ENCODE assay signal across 9 cellular contexts in the genomic region with DNA sequence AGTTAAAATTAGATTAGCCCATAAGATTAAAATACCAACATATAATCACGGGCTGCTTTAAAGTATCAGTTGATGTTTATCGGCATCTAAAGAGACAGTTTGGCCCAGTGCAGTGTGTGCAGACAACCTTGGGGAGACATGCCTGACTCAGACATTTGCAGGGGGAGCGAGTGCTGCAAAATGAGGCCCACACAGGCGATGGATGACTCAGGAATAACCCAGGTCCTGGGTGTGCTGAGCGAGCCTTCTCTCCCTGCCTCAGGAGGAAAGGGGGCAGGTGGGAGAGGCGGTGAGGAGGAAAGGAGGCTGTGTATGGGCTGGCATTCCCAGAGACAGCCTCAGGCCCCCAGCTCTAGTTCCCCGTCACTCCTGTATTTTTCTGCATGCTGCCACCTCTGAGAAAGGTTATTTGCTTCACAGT. TPM values are rescaled to one million over a fixed set of nuclear protein-coding genes. Genes with fewer than 3 reads are reported as not detected.
DNase-seq lines count a peak whose midpoint lies in the region; ATAC-seq and TF ChIP-seq lines count a peak whose summit lies in the region.
"Had no signal": no experiment of that assay in that cellular context is flagged by ENCODE, and none has a peak within 500 bp of the region (broad histone marks: within the 10 kb centered on the region; RNA-seq: fewer than 3 reads in every experiment).

No MANE protein-coding gene starts in this region.

- H3K4me3 ChIP-seq in colonic mucosa: no peak overlapping the region
- peak overlapping the region in 1 of 2 donors; percentile 10 for H3K4me3 ChIP-seq in muscle layer of colon (ENCODE audit: low read depth in 1 of 2, low read length in 2 of 2)

- H3K9ac ChIP-seq in colonic mucosa (ENCODE audit: low read depth in 2 of 2, low read length in 2 of 2): no peak overlapping the region
- H3K9ac ChIP-seq in muscle layer of colon (ENCODE audit: low read length): peak overlapping the region; percentile 36

- H3K27me3 ChIP-seq in colonic mucosa (no peaks in the 10 kb centered on the region), muscle layer of colon (ENCODE audit: control insufficient read depth in 1 of 2, insufficient read depth in 2 of 2, low read length in 2 of 2) (no peaks in the 10 kb centered on the region)

- H3K36me3 ChIP-seq in colonic mucosa (no peaks in the 10 kb centered on the region), muscle layer of colon (ENCODE audit: insufficient read depth, low read length) (peaks cover 3% of the 10 kb centered on the region)

- no peak for ATAC-seq in HG03139 (IDR thresholded peaks at IDR 0.05; ENCODE audit: unreplicated experiment)

- no peaks in the 10 kb centered on the region for H3K9me3 ChIP-seq in colonic mucosa
- no peaks in the 10 kb centered on the region for H3K9me3 ChIP-seq in muscle layer of colon (ENCODE audit: low read length)

- H3K4me1 ChIP-seq in colonic mucosa (peaks cover 20% of the 10 kb centered on the region), muscle layer of colon (ENCODE audit: insufficient read depth, low read length) (peaks cover 83% of the 10 kb centered on the region)

- H3K27ac ChIP-seq in colonic mucosa (peak overlapping the region; percentile 65), muscle layer of colon (ENCODE audit: low read depth, low read length) (peak overlapping the region; percentile 86)

- intact Hi-C loops in colonic mucosa (cut with DNase I): no loop called here

- DNase-seq in stimulated activated CD4-positive, alpha-beta T cell treated with anti-CD3 and anti-CD28 coated beads, Interleukin-1b, Interleukin-23, amount 100 ng/mL, for 48 hours: peak; percentile 23
- DNase-seq in stimulated activated CD4-positive, alpha-beta T cell treated with anti-CD3 and anti-CD28 coated beads, Interleukin-2, amount 100 ng/mL, for 48 hours: no peak
- DNase-seq in colonic mucosa (no peak), NCI-H2081 treated with DMSO at 0.1 percent for 48 hours (lab: John Stamatoyannopoulos, UW) (no peak), NCI-H526 treated with DMSO at 0.1 percent for 48 hours (lab: John Stamatoyannopoulos, UW) (no peak)
- no peak for DNase-seq in central memory CD4-positive, alpha-beta T cell
- DNase-seq: DMS79 had no signal

- TF ChIP-seq CTCF in colonic mucosa (IDR thresholded peaks at IDR 0.05): no peak

RNA-seq across cellular contexts. Expression of a gene that starts 9.0 kb away (rescaled TPM):
- total RNA-seq in colonic mucosa: 10 to 100 TPM; 63.6 to 99.6 TPM
